11 cellular contexts compared by ENCODE assay signal in genomic region chr10:16440396-16441105, GRCh38. TPM values are rescaled to one million over a fixed set of nuclear protein-coding genes. Genes with fewer than 3 reads are reported as not detected.
DNase-seq lines count a peak whose midpoint lies in the region; ATAC-seq, FAIRE-seq and TF ChIP-seq lines count a peak whose summit lies in the region.
"Had no signal": no experiment of that assay in that cellular context is flagged by ENCODE, and none has a peak within 500 bp of the region (broad histone marks: within the 10 kb centered on the region; RNA-seq: fewer than 3 reads in every experiment).

No MANE protein-coding gene starts in this region.

- no peak for TF ChIP-seq EP300 in sigmoid colon (IDR thresholded peaks at IDR 0.05)

- no peaks in the 10 kb centered on the region for H3K9me2 ChIP-seq in Karpas-422 (replicated peaks; ENCODE audit: insufficient read depth, low read length)

- no peak for ATAC-seq in HG02623 (IDR thresholded peaks at IDR 0.05; ENCODE audit: unreplicated experiment)

- no peak overlapping the region for H3K4me3 ChIP-seq in Karpas-422 (ENCODE audit: low read length)
- peak overlapping the region in 2 of 3 donors; percentile 10 to 40 for H3K4me3 ChIP-seq in breast epithelium
- H3K4me3 ChIP-seq in mucosa of stomach (ENCODE audit: low read length) = peak overlapping the region; percentile 29
- H3K4me3 ChIP-seq in sigmoid colon = no peak overlapping the region
- H3K4me3 ChIP-seq: neural progenitor cell had no signal

- 70 to 77% methylated on average over 12 of the region's 12 CpGs for WGBS in sigmoid colon, 2 donors

- no peaks in the 10 kb centered on the region for H3K27me3 ChIP-seq in Karpas-422 (ENCODE audit: low read length)
- no peaks in the 10 kb centered on the region for H3K27me3 ChIP-seq in breast epithelium
- no peaks in the 10 kb centered on the region for H3K27me3 ChIP-seq in mucosa of stomach (ENCODE audit: control insufficient read depth, insufficient read depth, low read length)
- H3K27me3 ChIP-seq in sigmoid colon = no peaks in the 10 kb centered on the region

- H3K36me3 ChIP-seq in Karpas-422 (ENCODE audit: insufficient read depth, low read length) = peaks cover 16% of the 10 kb centered on the region; the same call in 1 of the 2 replicates
- H3K36me3 ChIP-seq in breast epithelium = no peaks in the 10 kb centered on the region
- no peaks in the 10 kb centered on the region for H3K36me3 ChIP-seq in mucosa of stomach (ENCODE audit: control insufficient read depth, insufficient read depth, low read length)
- H3K36me3 ChIP-seq in sigmoid colon = no peaks in the 10 kb centered on the region
- H3K36me3 ChIP-seq: neural progenitor cell had no signal

- no peak overlapping the region for H3K27ac ChIP-seq in Karpas-422 (ENCODE audit: low read length)
- H3K27ac ChIP-seq in breast epithelium = peak overlapping the region; percentile 67 to 79
- H3K27ac ChIP-seq in sigmoid colon = no peak overlapping the region
- H3K27ac ChIP-seq: HL-60, neural progenitor cell had no signal

- H3K4me1 ChIP-seq in Karpas-422 (ENCODE audit: low read length) (peaks cover 50% of the 10 kb centered on the region), breast epithelium (peaks cover 0 to 12% of the 10 kb centered on the region in 2 donors), mucosa of stomach (ENCODE audit: control insufficient read depth, insufficient read depth, low read length) (peaks cover 11% of the 10 kb centered on the region), sigmoid colon (peaks cover 0 to 18% (median 11%) of the 10 kb centered on the region in 4 donors)
- H3K4me1 ChIP-seq: neural progenitor cell had no signal

- peak overlapping the region; percentile 22 for H3K4me2 ChIP-seq in Karpas-422 (ENCODE audit: low read depth, low read length, poor library complexity, severe bottlenecking)
- H3K4me2 ChIP-seq: neural progenitor cell had no signal

- H3K9ac ChIP-seq in Karpas-422 (ENCODE audit: low read length) (no peak overlapping the region), mucosa of stomach (ENCODE audit: low read length) (peak overlapping the region; percentile 45)
- H3K9ac ChIP-seq: neural progenitor cell had no signal

- TF ChIP-seq POLR2A in breast epithelium (IDR thresholded peaks at IDR 0.05) = no peak
- no peak for TF ChIP-seq POLR2A in sigmoid colon (IDR thresholded peaks at IDR 0.05)

- TF ChIP-seq CTCF in breast epithelium (IDR thresholded peaks at IDR 0.05) (no peak), sigmoid colon (IDR thresholded peaks at IDR 0.05) (no peak)

- no peaks in the 10 kb centered on the region for H3K9me3 ChIP-seq in Karpas-422 (ENCODE audit: low read length)
- H3K9me3 ChIP-seq in breast epithelium = no peaks in the 10 kb centered on the region
- no peaks in the 10 kb centered on the region for H3K9me3 ChIP-seq in mucosa of stomach (ENCODE audit: control insufficient read depth, low read length)
- H3K9me3 ChIP-seq in sigmoid colon = no peaks in the 10 kb centered on the region

- peaks cover 20% of the 10 kb centered on the region for H4K20me1 ChIP-seq in Karpas-422 (ENCODE audit: insufficient read depth, low read depth, low read length)

- peak; percentile 14 for DNase-seq in COLO668 (lab: John Stamatoyannopoulos, UW; ENCODE audit: unreplicated experiment)
- no peak for DNase-seq in Karpas-422
- peak in 1 of 2 donors; percentile 58 for DNase-seq in breast epithelium (ENCODE audit: low spot score in 2 of 2)
- no peak for DNase-seq in iPS-NIHi11 (ENCODE audit: low spot score)
- DNase-seq in GM19239 (ENCODE audit: insufficient read length, low spot score) = no peak
- DNase-seq in sigmoid colon = no peak
- DNase-seq: substantia nigra had no signal

- H3K79me2 ChIP-seq in Karpas-422 (ENCODE audit: low read length) = peaks cover 83% of the 10 kb centered on the region

- intact Hi-C loops in breast epithelium (cut with DNase I; ENCODE audit: low total_unique reads) (no loop called here), sigmoid colon (cut with DNase I) (no loop called here)

- H2AFZ ChIP-seq in Karpas-422 (ENCODE audit: low read length) = no peak overlapping the region
- H2AFZ ChIP-seq: neural progenitor cell had no signal

- FAIRE-seq in GM19239 (lab: Jason Lieb, UNC) = no peak

RNA-seq across cellular contexts. Expression of gene PTER, which starts 3.7 kb away (rescaled TPM):
- 24.4 and 40.1 TPM in 2 replicates for total RNA-seq in Karpas-422 (2014; rRNA removed; shearing (Covaris generic); ENCODE audit: low replicate concordance)
- 10 to 100 TPM; 18.4 to 30.3 (median 22.6) TPM for total RNA-seq in breast epithelium
- 10 to 100 TPM in 2 of 4 donors, 1 to 10 TPM in 2; 6.1 to 14.3 (median 10.3) TPM for total RNA-seq in sigmoid colon
- polyA plus RNA-seq in sigmoid colon = 10 to 100 TPM in 1 of 3 donors, 1 to 10 TPM in 2; 8.3 to 12.7 (median 9.0) TPM

Comparison
In these comparisons a context has a peak if more than half of its experiments do, and no peak if none do; other contexts are left out.
1. H3K27ac ChIP-seq: peak in breast epithelium (2 of 2); none in Karpas-422 (single experiment) and sigmoid colon (0 of 4).
2. H3K4me3 ChIP-seq: peak in breast epithelium (2 of 3) and mucosa of stomach (single experiment); none in Karpas-422 (single experiment) and sigmoid colon (0 of 4).